Comparison of ENCODE assay signal across 16 cellular contexts in the genomic region with DNA sequence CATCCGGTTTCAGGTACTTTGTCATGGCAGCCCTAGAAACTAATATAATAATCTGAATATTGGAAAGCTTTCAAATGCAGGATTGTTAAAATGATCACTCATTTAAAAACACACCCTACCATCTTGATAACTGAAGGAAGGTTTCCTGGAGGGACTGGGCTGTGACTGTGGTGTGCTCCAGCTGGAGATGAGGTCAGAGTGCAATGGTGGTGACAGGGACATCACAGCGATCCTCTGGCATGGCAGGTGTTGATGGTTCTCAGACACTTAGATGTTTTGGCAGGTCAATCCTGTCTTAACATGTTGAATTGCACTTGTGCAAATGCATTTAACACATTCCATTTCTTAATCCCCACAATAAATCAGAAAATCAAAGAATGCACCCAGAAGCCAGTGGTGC.
"Had no signal": no experiment of that assay in that cellular context is flagged by ENCODE, and none has a peak within 500 bp of the region (broad histone marks: within the 10 kb centered on the region; RNA-seq: fewer than 3 reads in every experiment).

No MANE protein-coding gene starts in this region.

- H3K9me3 Mint-ChIP-seq: dendritic cell treated with granulocyte-macrophage colony-stimulating factor and Interleukin-4, amounts not matched to agents 40 ng/mL and 50 ng/mL, for 4 days; effector memory CD8-positive, alpha-beta T cell; immature natural killer cell; naive thymus-derived CD4-positive, alpha-beta T cell; stimulated activated effector memory CD8-positive, alpha-beta T cell treated with anti-CD3 and anti-CD28 coated beads, Interleukin-12 subunit alpha, Interleukin-12 subunit beta, amount 100 ng/mL, for 72 hours; stimulated activated naive CD8-positive, alpha-beta T cell treated with anti-CD3 and anti-CD28 coated beads, Interleukin-15, Interleukin-2, amounts not matched to agents 100 ng/mL and 50 ng/mL, for 24 hours had no signal

- H3K4me3 ChIP-seq: esophagus muscularis mucosa, right atrium auricular region, tibial artery, upper lobe of left lung, vagina had no signal

- H3K27me3 Mint-ChIP-seq: effector memory CD8-positive, alpha-beta T cell; naive thymus-derived CD4-positive, alpha-beta T cell; stimulated activated naive CD8-positive, alpha-beta T cell treated with anti-CD3 and anti-CD28 coated beads, Interleukin-15, Interleukin-2, amounts not matched to agents 100 ng/mL and 50 ng/mL, for 24 hours had no signal

- H3K27ac ChIP-seq: epithelial cell of prostate, esophagus muscularis mucosa, neutrophil, right atrium auricular region, tibial artery, upper lobe of left lung, vagina had no signal

- H3K4me3 Mint-ChIP-seq: dendritic cell treated with granulocyte-macrophage colony-stimulating factor and Interleukin-4, amounts not matched to agents 40 ng/mL and 50 ng/mL, for 4 days; effector memory CD8-positive, alpha-beta T cell; immature natural killer cell; naive thymus-derived CD4-positive, alpha-beta T cell; stimulated activated effector memory CD8-positive, alpha-beta T cell treated with anti-CD3 and anti-CD28 coated beads, Interleukin-12 subunit alpha, Interleukin-12 subunit beta, amount 100 ng/mL, for 72 hours; stimulated activated naive CD8-positive, alpha-beta T cell treated with anti-CD3 and anti-CD28 coated beads, Interleukin-15, Interleukin-2, amounts not matched to agents 100 ng/mL and 50 ng/mL, for 24 hours had no signal

- H3K36me3 ChIP-seq: esophagus muscularis mucosa, neutrophil, right atrium auricular region, tibial artery, upper lobe of left lung, vagina had no signal

- ATAC-seq: effector memory CD8-positive, alpha-beta T cell; naive thymus-derived CD4-positive, alpha-beta T cell; stimulated activated effector memory CD8-positive, alpha-beta T cell treated with anti-CD3 and anti-CD28 coated beads, Interleukin-12 subunit alpha, Interleukin-12 subunit beta, amount 100 ng/mL, for 72 hours had no signal

- H3K27me3 ChIP-seq: esophagus muscularis mucosa, neutrophil, right atrium auricular region, upper lobe of left lung, vagina had no signal

- DNase-seq: effector memory CD8-positive, alpha-beta T cell; immature natural killer cell; left ventricle myocardium superior; naive thymus-derived CD4-positive, alpha-beta T cell; stimulated activated CD4-positive, alpha-beta T cell treated with anti-CD3 and anti-CD28 coated beads, Interleukin-4, amount 100 ng/mL, for 1 hour; stimulated activated CD8-positive, alpha-beta memory T cell treated with anti-CD3 and anti-CD28 coated beads, Interleukin-4, amount 100 ng/mL, for 48 hours; tibial artery; upper lobe of left lung had no signal

- H3K4me1 ChIP-seq: right atrium auricular region had no signal

- H3K36me3 Mint-ChIP-seq: immature natural killer cell; stimulated activated effector memory CD8-positive, alpha-beta T cell treated with anti-CD3 and anti-CD28 coated beads, Interleukin-12 subunit alpha, Interleukin-12 subunit beta, amount 100 ng/mL, for 72 hours had no signal

- H3K27ac Mint-ChIP-seq: dendritic cell treated with granulocyte-macrophage colony-stimulating factor and Interleukin-4, amounts not matched to agents 40 ng/mL and 50 ng/mL, for 4 days; stimulated activated effector memory CD8-positive, alpha-beta T cell treated with anti-CD3 and anti-CD28 coated beads, Interleukin-12 subunit alpha, Interleukin-12 subunit beta, amount 100 ng/mL, for 72 hours; stimulated activated naive CD8-positive, alpha-beta T cell treated with anti-CD3 and anti-CD28 coated beads, Interleukin-15, Interleukin-2, amounts not matched to agents 100 ng/mL and 50 ng/mL, for 24 hours had no signal

- H3K9me3 ChIP-seq: esophagus muscularis mucosa, neutrophil, right atrium auricular region, tibial artery, upper lobe of left lung, vagina had no signal
